ENCODE assay signal across 1 cellular context in genomic region chr19:46412034-46412982, GRCh38.
TF ChIP-seq lines count a peak whose summit lies in the region.

No MANE protein-coding gene starts in this region.

TF ChIP-seq in H1, 55 proteins besides CTCF, POLR2A, EP300 and RAD21:
- TF ChIP-seq JUND (IDR thresholded peaks at IDR 0.05; ENCODE audit: low read length) (no peak), SUZ12 (IDR thresholded peaks at IDR 0.05; ENCODE audit: low read length) (no peak), CTBP2 (IDR thresholded peaks at IDR 0.05; ENCODE audit: borderline replicate concordance, insufficient read depth, insufficient read length, low read length) (peak; percentile 35), BACH1 (IDR thresholded peaks at IDR 0.05; ENCODE audit: low read length) (no peak), NRF1 (IDR thresholded peaks at IDR 0.05; ENCODE audit: low read depth, low read length) (no peak), SIN3A (conservative IDR thresholded peaks at IDR 0.05 in 1 of 2, IDR thresholded peaks at IDR 0.05 in 1 of 2; ENCODE audit: low read depth in 1 of 2, low read length in 2 of 2) (0 out of 4 replicates have a peak, but pooled peaks have one; percentile 30 to 47), POLR2AphosphoS5 (IDR thresholded peaks at IDR 0.05; ENCODE audit: low read depth, low read length) (no peak), POU5F1 (IDR thresholded peaks at IDR 0.05; ENCODE audit: low read depth, low read length) (no peak), ATF2 (IDR thresholded peaks at IDR 0.05; ENCODE audit: low read length) (no peak), FOSL1 (IDR thresholded peaks at IDR 0.05; ENCODE audit: insufficient read depth, low read depth, low read length) (no peak), E2F6 (IDR thresholded peaks at IDR 0.05) (peak; percentile 59), KDM1A (IDR thresholded peaks at IDR 0.05; ENCODE audit: borderline replicate concordance, low read length) (no peak), TAF7 (optimal IDR thresholded peaks at IDR 0.05; ENCODE audit: borderline replicate concordance, low read depth, low read length) (no peak), SRF (IDR thresholded peaks at IDR 0.05; ENCODE audit: low read depth, low read length) (no peak), EZH2 (IDR thresholded peaks at IDR 0.05; ENCODE audit: low read depth, low read length, severe bottlenecking) (peak; percentile 52), RNF2 (IDR thresholded peaks at IDR 0.05; ENCODE audit: borderline replicate concordance, low read depth, low read length, missing control alignments, poor library complexity, severe bottlenecking) (no peak), BCL11A (IDR thresholded peaks at IDR 0.05; ENCODE audit: low read depth in 2 of 2, low read length in 2 of 2) (no peak), CBX5 (IDR thresholded peaks at IDR 0.05; ENCODE audit: low read depth, low read length) (no peak), GTF2F1 (IDR thresholded peaks at IDR 0.05; ENCODE audit: borderline replicate concordance, low read depth, low read length) (no peak), SP4 (IDR thresholded peaks at IDR 0.05; ENCODE audit: low read length) (no peak), CHD2 (IDR thresholded peaks at IDR 0.05; ENCODE audit: low read length) (no peak), HDAC6 (IDR thresholded peaks at IDR 0.05; ENCODE audit: low read depth, low read length) (no peak), ASH2L (IDR thresholded peaks at IDR 0.05; ENCODE audit: low read length) (no peak), SIRT6 (IDR thresholded peaks at IDR 0.05; ENCODE audit: low read length) (no peak), CHD1 (IDR thresholded peaks at IDR 0.05; ENCODE audit: low read depth, low read length) (no peak), YY1 (IDR thresholded peaks at IDR 0.05; ENCODE audit: low read depth, low read length) (no peak), SP1 (IDR thresholded peaks at IDR 0.05; ENCODE audit: low read depth, low read length) (no peak), CREB1 (IDR thresholded peaks at IDR 0.05) (no peak), USF2 (IDR thresholded peaks at IDR 0.05; ENCODE audit: low read length) (no peak), GABPA (IDR thresholded peaks at IDR 0.05; ENCODE audit: borderline replicate concordance, insufficient read depth, low read length) (no peak), TBP (IDR thresholded peaks at IDR 0.05; ENCODE audit: low read depth, low read length) (no peak), MAX (IDR thresholded peaks at IDR 0.05) (peak; percentile 49; the same call in 1 of the 2 replicates), KDM5A (IDR thresholded peaks at IDR 0.05; ENCODE audit: low read length) (no peak), RBBP5 (IDR thresholded peaks at IDR 0.05; ENCODE audit: borderline replicate concordance, low read depth, low read length) (no peak)
